Comparison of ENCODE assay signal across 16 cellular contexts in genomic region chr1:64908567-64908966, GRCh38.
"Had no signal": no experiment of that assay in that cellular context is flagged by ENCODE, and none has a peak within 500 bp of the region (broad histone marks: within the 10 kb centered on the region; RNA-seq: fewer than 3 reads in every experiment).

No MANE protein-coding gene starts in this region.

- H3K4me3 Mint-ChIP-seq: activated CD4-positive, alpha-beta T cell treated with anti-CD3 and anti-CD28 coated beads, Interleukin-2, amount 10 ng/mL, durations not matched to agents 24 days and 14 days; activated T-helper 1 cell treated with anti-CD3 and anti-CD28 coated beads, Interleukin-12 subunit alpha, Interleukin-12 subunit beta, Interleukin-2, Interleukin-4 antibody, amounts not matched to agents 30 ng/mL and 10 ng/mL and 1 ng/mL, durations not matched to agents 14 hours and 24 hours and 36 hours; mesothelial cell of epicardium; stimulated activated effector memory CD8-positive, alpha-beta T cell treated with anti-CD3 and anti-CD28 coated beads, Interleukin-12 subunit alpha, Interleukin-12 subunit beta, amount 100 ng/mL, for 72 hours had no signal

- H3K27ac ChIP-seq: adrenal gland, lower lobe of right lung, parathyroid adenoma had no signal

- H3K36me3 ChIP-seq: adrenal gland, lower lobe of right lung had no signal

- H3K27me3 ChIP-seq: adrenal gland had no signal

- H3K9me3 ChIP-seq: adrenal gland, lower lobe of right lung had no signal

- H3K4me1 ChIP-seq: parathyroid adenoma had no signal

- H3K9me3 Mint-ChIP-seq: activated CD4-positive, alpha-beta T cell treated with anti-CD3 and anti-CD28 coated beads, Interleukin-2, amount 10 ng/mL, durations not matched to agents 24 days and 14 days; activated T-helper 1 cell treated with anti-CD3 and anti-CD28 coated beads, Interleukin-12 subunit alpha, Interleukin-12 subunit beta, Interleukin-2, Interleukin-4 antibody, amounts not matched to agents 30 ng/mL and 10 ng/mL and 1 ng/mL, durations not matched to agents 14 hours and 24 hours and 36 hours; mesothelial cell of epicardium; stimulated activated effector memory CD8-positive, alpha-beta T cell treated with anti-CD3 and anti-CD28 coated beads, Interleukin-12 subunit alpha, Interleukin-12 subunit beta, amount 100 ng/mL, for 72 hours had no signal

- H3K27ac Mint-ChIP-seq: activated CD4-positive, alpha-beta T cell treated with anti-CD3 and anti-CD28 coated beads, Interleukin-2, amount 10 ng/mL, durations not matched to agents 24 days and 14 days; activated T-helper 1 cell treated with anti-CD3 and anti-CD28 coated beads, Interleukin-12 subunit alpha, Interleukin-12 subunit beta, Interleukin-2, Interleukin-4 antibody, amounts not matched to agents 30 ng/mL and 10 ng/mL and 1 ng/mL, durations not matched to agents 14 hours and 24 hours and 36 hours; mesothelial cell of epicardium; stimulated activated effector memory CD8-positive, alpha-beta T cell treated with anti-CD3 and anti-CD28 coated beads, Interleukin-12 subunit alpha, Interleukin-12 subunit beta, amount 100 ng/mL, for 72 hours had no signal

- ATAC-seq: lower lobe of right lung; stimulated activated effector memory CD8-positive, alpha-beta T cell treated with anti-CD3 and anti-CD28 coated beads, Interleukin-12 subunit alpha, Interleukin-12 subunit beta, amount 100 ng/mL, for 72 hours had no signal

- H3K27me3 Mint-ChIP-seq: activated CD4-positive, alpha-beta T cell treated with anti-CD3 and anti-CD28 coated beads, Interleukin-2, amount 10 ng/mL, durations not matched to agents 24 days and 14 days had no signal

- DNase-seq: activated CD4-positive, alpha-beta T cell treated with anti-CD3 and anti-CD28 coated beads, Interleukin-2, amount 10 ng/mL, durations not matched to agents 24 days and 14 days; activated CD4-positive, CD25-positive, alpha-beta regulatory T cell; activated CD8-positive, alpha-beta memory T cell treated with anti-CD3 and anti-CD28 coated beads, Interleukin-2, amount 50 U/mL, for 48 hours; adrenal gland; central memory CD4-positive, alpha-beta T cell; effector memory CD4-positive, alpha-beta T cell; foreskin melanocyte; left cardiac atrium; lower lobe of right lung; stimulated activated CD4-positive, alpha-beta T cell treated with anti-CD3 and anti-CD28 coated beads, Interleukin-12 subunit alpha, Interleukin-12 subunit beta, amount 100 ng/mL, for 4 hours; stimulated activated CD4-positive, alpha-beta T cell treated with anti-CD3 and anti-CD28 coated beads, Interleukin-2, amount 100 ng/mL, for 24 hours; SW 1271 had no signal

- H3K36me3 Mint-ChIP-seq: mesothelial cell of epicardium had no signal

- H3K4me3 ChIP-seq: adrenal gland, lower lobe of right lung had no signal
